In genomic region chr11:113192121-113192925, GRCh38 we compare ENCODE assay signal across 19 cellular contexts.
DNase-seq lines count a peak whose midpoint lies in the region; ATAC-seq and TF ChIP-seq lines count a peak whose summit lies in the region.
"Had no signal": no experiment of that assay in that cellular context is flagged by ENCODE, and none has a peak within 500 bp of the region (broad histone marks: within the 10 kb centered on the region; RNA-seq: fewer than 3 reads in every experiment).

No MANE protein-coding gene starts in this region.

- H3K27me3 ChIP-seq in stomach, result no peaks in the 10 kb centered on the region

- H3K27ac ChIP-seq in cingulate gyrus (ENCODE audit: low read depth, low read length) (peak overlapping the region; percentile 0), stomach (no peak overlapping the region)
- H3K27ac ChIP-seq: psoas muscle had no signal

- no peak for TF ChIP-seq POLR2A in stomach (IDR thresholded peaks at IDR 0.05)

- WGBS in stomach, 5 donors, result 38 to 48% (median 43%) methylated on average over 8 of the region's 8 CpGs

- H3K36me3 Mint-ChIP-seq in nephron (ENCODE audit: low read depth), result no peaks in the 10 kb centered on the region
- H3K36me3 Mint-ChIP-seq: activated naive CD4-positive, alpha-beta T cell treated with anti-CD3 and anti-CD28 coated beads, Interleukin-2, amount 50 U/mL, for 24 hours; CD8-positive, alpha-beta T cell had no signal

- H3K9me3 ChIP-seq in stomach, result no peaks in the 10 kb centered on the region
- H3K9me3 ChIP-seq: psoas muscle had no signal

- H3K4me3 ChIP-seq in stomach, result no peak overlapping the region
- H3K4me3 ChIP-seq: psoas muscle had no signal

- H3K9me3 Mint-ChIP-seq in nephron, result no peaks in the 10 kb centered on the region
- H3K9me3 Mint-ChIP-seq: activated naive CD4-positive, alpha-beta T cell treated with anti-CD3 and anti-CD28 coated beads, Interleukin-2, amount 50 U/mL, for 24 hours; CD8-positive, alpha-beta T cell; effector memory CD8-positive, alpha-beta T cell; stimulated activated naive CD8-positive, alpha-beta T cell treated with anti-CD3 and anti-CD28 coated beads, Interleukin-15, Interleukin-2, amounts not matched to agents 100 ng/mL and 50 ng/mL, for 24 hours had no signal

- H3K27ac Mint-ChIP-seq in nephron, result peak overlapping the region; percentile 74 to 97 (median 84)
- H3K27ac Mint-ChIP-seq: activated naive CD4-positive, alpha-beta T cell treated with anti-CD3 and anti-CD28 coated beads, Interleukin-2, amount 50 U/mL, for 24 hours; CD8-positive, alpha-beta T cell; effector memory CD8-positive, alpha-beta T cell; stimulated activated naive CD8-positive, alpha-beta T cell treated with anti-CD3 and anti-CD28 coated beads, Interleukin-15, Interleukin-2, amounts not matched to agents 100 ng/mL and 50 ng/mL, for 24 hours had no signal

- peak overlapping the region in 1 of 3 experiments; percentile 53 for H3K4me3 Mint-ChIP-seq in nephron
- H3K4me3 Mint-ChIP-seq: activated naive CD4-positive, alpha-beta T cell treated with anti-CD3 and anti-CD28 coated beads, Interleukin-2, amount 50 U/mL, for 24 hours; CD8-positive, alpha-beta T cell; effector memory CD8-positive, alpha-beta T cell; stimulated activated naive CD8-positive, alpha-beta T cell treated with anti-CD3 and anti-CD28 coated beads, Interleukin-15, Interleukin-2, amounts not matched to agents 100 ng/mL and 50 ng/mL, for 24 hours had no signal

- H3K4me1 Mint-ChIP-seq in nephron, result peaks cover 95% of the 10 kb centered on the region
- H3K4me1 Mint-ChIP-seq: activated naive CD4-positive, alpha-beta T cell treated with anti-CD3 and anti-CD28 coated beads, Interleukin-2, amount 50 U/mL, for 24 hours had no signal

- TF ChIP-seq EP300 in stomach (IDR thresholded peaks at IDR 0.05), result no peak

- H3K4me1 ChIP-seq in stomach, result peaks cover 3 to 29% (median 11%) of the 10 kb centered on the region in 4 donors

- intact Hi-C loops in stomach (cut with DNase I; ENCODE audit: low total_unique reads), result no loop called here

- H3K27me3 Mint-ChIP-seq in nephron (ENCODE audit: low read depth), result no peaks in the 10 kb centered on the region

- ATAC-seq in GM21447 (IDR thresholded peaks at IDR 0.05; ENCODE audit: unreplicated experiment) (no peak), HG02623 (IDR thresholded peaks at IDR 0.05; ENCODE audit: unreplicated experiment) (no peak), GM21737 (IDR thresholded peaks at IDR 0.05; ENCODE audit: unreplicated experiment) (no peak)
- ATAC-seq: CD8-positive, alpha-beta T cell; effector memory CD8-positive, alpha-beta T cell; left colon had no signal

- H3K36me3 ChIP-seq in stomach, result no peaks in the 10 kb centered on the region

- DNase-seq in ELF-1 (ENCODE audit: low read depth, low spot score) (peak; percentile 66), NCI-H526 (lab: John Stamatoyannopoulos, UW) (peak; percentile 92 to 93), stomach (no peak)
- DNase-seq: activated CD4-positive, alpha-beta T cell treated with anti-CD3 and anti-CD28 coated beads, Interleukin-2, amount 50 U/mL, for 4 hours; activated T-cell treated with anti-CD3 and anti-CD28 coated beads, Interleukin-2, amount 50 U/mL, for 1 hour; CD8-positive, alpha-beta T cell; effector memory CD8-positive, alpha-beta T cell; EL; left colon; NCI-H1417 treated with DMSO at 0.1 percent for 48 hours; NCI-H510A; psoas muscle had no signal

- no peak for TF ChIP-seq CTCF in nephron (IDR thresholded peaks at IDR 0.05; ENCODE audit: unreplicated experiment in 3 of 3)
- TF ChIP-seq CTCF in stomach (IDR thresholded peaks at IDR 0.05), result no peak
